In the genomic region with DNA sequence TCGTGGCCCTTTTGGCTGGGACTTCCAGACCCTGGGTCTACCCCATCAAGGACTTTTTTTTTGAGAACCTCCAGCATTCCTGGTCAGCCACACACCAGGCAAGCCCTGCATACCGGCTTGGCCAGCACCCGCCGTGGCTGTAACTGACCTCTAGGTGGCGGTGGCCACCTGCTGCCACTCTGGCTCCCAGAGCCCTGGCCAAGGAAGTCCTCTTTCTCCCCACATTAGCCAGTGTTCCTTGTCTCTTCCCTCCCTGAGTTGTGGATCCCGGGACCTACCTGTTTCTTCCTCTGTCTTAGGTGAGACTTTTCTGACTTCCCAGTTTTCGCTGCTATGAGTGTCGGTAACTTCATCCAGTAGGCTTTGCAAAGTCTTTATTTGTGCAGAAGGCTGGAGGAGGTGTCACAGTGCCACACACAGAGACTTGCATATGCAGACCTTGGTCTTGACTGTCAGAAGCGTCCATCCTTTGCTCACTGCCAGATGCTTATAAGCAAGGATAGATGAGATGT, we compare ENCODE assay signal across 8 cellular contexts.
DNase-seq lines count a peak whose midpoint lies in the region; ATAC-seq and TF ChIP-seq lines count a peak whose summit lies in the region.

No MANE protein-coding gene starts in this region.

- H3K9me3 ChIP-seq in H9 (ENCODE audit: control insufficient read depth, low read depth, low read length): no peaks in the 10 kb centered on the region
- H3K9me3 ChIP-seq in vagina: no peaks in the 10 kb centered on the region

- DNase-seq in Ammon's horn (ENCODE audit: low spot score): peak; percentile 80
- DNase-seq in H9: peak; percentile 86
- DNase-seq in NCI-H748 (lab: John Stamatoyannopoulos, UW; ENCODE audit: unreplicated experiment): peak; percentile 70
- peak; percentile 11 for DNase-seq in activated T-cell treated with anti-CD3 and anti-CD28 coated beads for 4 hours
- DNase-seq in foreskin fibroblast: peak; percentile 46 to 75
- DNase-seq in neural crest cell (ENCODE audit: low read depth, low spot score): peak; percentile 67
- no peak for DNase-seq in vagina (ENCODE audit: extremely low spot score in 2 of 2)

- H3K4me3 ChIP-seq in foreskin fibroblast (ENCODE audit: low read depth in 1 of 2, low read length in 2 of 2) (no peak overlapping the region), vagina (no peak overlapping the region)

- H3K27ac ChIP-seq in H9 (ENCODE audit: insufficient read length, low read depth, low read length) (no peak overlapping the region), vagina (no peak overlapping the region)

- no peak overlapping the region for H2BK20ac ChIP-seq in H9 (ENCODE audit: low read depth, low read length, poor library complexity, severe bottlenecking)

- H3K79me1 ChIP-seq in H9 (ENCODE audit: insufficient read depth, low read depth, low read length, poor library complexity, severe bottlenecking): no peaks in the 10 kb centered on the region

- peaks cover 6 to 12% of the 10 kb centered on the region in 2 experiments for H3K4me1 Mint-ChIP-seq in H9
- no peaks in the 10 kb centered on the region for H3K4me1 Mint-ChIP-seq in neural crest cell

- H3K27me3 ChIP-seq in H9 (ENCODE audit: insufficient read depth, low read length) (no peaks in the 10 kb centered on the region), vagina (no peaks in the 10 kb centered on the region)

- no peak overlapping the region for H2AFZ ChIP-seq in H9 (ENCODE audit: low read length)

- no peak overlapping the region for H2BK12ac ChIP-seq in H9 (ENCODE audit: insufficient read length, low read depth, low read length)

- H3K27me3 Mint-ChIP-seq in H9 (ENCODE audit: low read depth) (no peaks in the 10 kb centered on the region), neural crest cell (ENCODE audit: low read depth) (no peaks in the 10 kb centered on the region)

- H2BK15ac ChIP-seq in H9 (ENCODE audit: low read depth, low read length): no peak overlapping the region

- no peak overlapping the region for H2AK5ac ChIP-seq in H9 (ENCODE audit: insufficient read length, low read length)

- H3K23ac ChIP-seq in H9 (ENCODE audit: insufficient read length, low read depth, low read length): no peak overlapping the region

- H3K36me3 ChIP-seq in vagina: no peaks in the 10 kb centered on the region

- no peak overlapping the region for H2BK5ac ChIP-seq in H9 (ENCODE audit: insufficient read length, low read length)

- H3K9me3 Mint-ChIP-seq in H9: no peaks in the 10 kb centered on the region
- H3K9me3 Mint-ChIP-seq in neural crest cell: no peaks in the 10 kb centered on the region

- H3K4me2 ChIP-seq in H9 (ENCODE audit: insufficient read depth, insufficient read length, low read length): no peak overlapping the region

- H2BK120ac ChIP-seq in H9 (ENCODE audit: low read depth, low read length, poor library complexity, severe bottlenecking): no peak overlapping the region

- no peak overlapping the region for H3T11ph ChIP-seq in H9 (ENCODE audit: low read length)

- no peak overlapping the region for H3K4me3 Mint-ChIP-seq in H9
- H3K4me3 Mint-ChIP-seq in neural crest cell: no peak overlapping the region

- ATAC-seq in GM18519 (IDR thresholded peaks at IDR 0.05; ENCODE audit: low FRiP score, unreplicated experiment): no peak

- no peak overlapping the region for H3K56ac ChIP-seq in H9 (ENCODE audit: insufficient read length, low read depth, low read length)

- intact Hi-C loops in vagina (cut with DNase I): no loop called here

- H4K8ac ChIP-seq in H9 (replicated peaks; ENCODE audit: insufficient read length, low read depth, low read length): no peak overlapping the region

- no peak overlapping the region for H3K18ac ChIP-seq in H9 (ENCODE audit: insufficient read length, low read depth, low read length)

- no peaks in the 10 kb centered on the region for H3K23me2 ChIP-seq in H9 (ENCODE audit: insufficient read length, low read depth, low read length, poor library complexity, severe bottlenecking)

- no peak overlapping the region for H4K5ac ChIP-seq in H9 (ENCODE audit: insufficient read length, low read depth, low read length)

- H4K20me1 ChIP-seq in H9 (ENCODE audit: control insufficient read depth, insufficient read depth, insufficient read length): no peaks in the 10 kb centered on the region

- no peak overlapping the region for H3K14ac ChIP-seq in H9 (ENCODE audit: insufficient read depth, low read length)

- WGBS in H9 (ENCODE audit: extremely low coverage, insufficient read length, low lambda C conversion rate): no CpG with 5 or more reads among the region's 9 CpGs

- no peak overlapping the region for H3K4ac ChIP-seq in H9 (ENCODE audit: low read depth, low read length)

- no peaks in the 10 kb centered on the region for H3K36me3 Mint-ChIP-seq in H9 (ENCODE audit: insufficient read depth in 1 of 3, low read depth in 3 of 3)
- no peaks in the 10 kb centered on the region for H3K36me3 Mint-ChIP-seq in neural crest cell (ENCODE audit: low read depth)

- no peak overlapping the region for H3K27ac Mint-ChIP-seq in H9
- H3K27ac Mint-ChIP-seq in neural crest cell (ENCODE audit: unreplicated experiment): no peak overlapping the region

- no peak overlapping the region for H3K9ac ChIP-seq in H9 (ENCODE audit: extremely low read depth, insufficient read length, low read length)

- TF ChIP-seq POLR2A in vagina (IDR thresholded peaks at IDR 0.05): no peak

- H4K91ac ChIP-seq in H9 (ENCODE audit: insufficient read length, low read depth, low read length): no peak overlapping the region

- H3K4me1 ChIP-seq in H9 (ENCODE audit: insufficient read depth, low read length): no peaks in the 10 kb centered on the region
- no peaks in the 10 kb centered on the region for H3K4me1 ChIP-seq in vagina

- H3K79me2 ChIP-seq in H9 (ENCODE audit: insufficient read depth, low read length): no peaks in the 10 kb centered on the region

- TF ChIP-seq CTCF in H9 (conservative IDR thresholded peaks at IDR 0.05) (peak; percentile 97), foreskin fibroblast (IDR thresholded peaks at IDR 0.05; ENCODE audit: low read depth, low read length) (peak; percentile 94), neural crest cell (conservative IDR thresholded peaks at IDR 0.05) (peak; percentile 93), vagina (IDR thresholded peaks at IDR 0.05) (peak; percentile 13 to 34 (median 26))

Comparison
In these comparisons a context has a peak if more than half of its experiments do, and no peak if none do; other contexts are left out.
1. DNase-seq: peak in Ammon's horn (single experiment), H9 (single experiment), NCI-H748 (single experiment), activated T-cell treated with anti-CD3 and anti-CD28 coated beads for 4 hours (single experiment), foreskin fibroblast (2 of 2) and neural crest cell (single experiment); none in vagina (0 of 2).
2. CTCF ChIP-seq: peak in every context shown above with its lines; median percentile 97 in H9; 94 in foreskin fibroblast; 93 in neural crest cell; 26 in vagina.